8 cellular contexts compared by ENCODE assay signal in the genomic region with DNA sequence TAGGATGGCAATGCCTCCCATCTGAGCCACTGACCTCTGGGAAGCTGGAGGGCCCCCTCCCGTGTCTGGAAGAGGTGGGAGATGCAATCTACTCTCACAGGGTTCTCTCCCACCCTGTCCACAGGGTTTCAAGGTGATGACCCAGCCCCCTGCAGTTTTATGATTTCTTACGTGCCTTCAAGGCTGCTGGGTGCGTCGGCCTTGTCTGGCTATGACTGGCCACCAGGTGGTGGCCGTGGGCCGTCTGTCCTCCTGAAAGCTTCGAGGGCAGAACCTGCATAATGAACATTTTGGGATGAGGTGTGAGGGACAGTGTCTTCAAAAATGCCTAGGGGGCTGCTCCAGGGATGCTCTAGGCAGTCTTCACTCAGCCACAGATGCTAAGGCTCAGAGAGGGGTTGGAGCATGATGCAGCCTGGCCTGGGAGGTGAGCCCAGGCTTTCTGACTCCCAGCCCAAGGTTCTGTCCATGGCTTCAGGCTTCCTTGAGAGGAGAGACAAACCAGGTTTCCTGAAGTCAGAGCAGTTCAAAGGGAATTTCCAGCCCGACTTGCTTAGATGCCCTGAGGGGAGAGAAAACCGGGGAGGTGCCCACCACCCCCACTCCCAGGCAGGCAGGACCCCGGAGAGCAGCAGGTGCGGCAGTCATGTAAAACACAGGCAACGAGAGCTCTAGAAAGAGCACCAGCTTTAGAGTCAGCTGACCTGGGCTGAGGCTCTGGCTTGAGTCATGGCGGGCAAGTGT. TPM values are rescaled to one million over a fixed set of nuclear protein-coding genes. Genes with fewer than 3 reads are reported as not detected.
A peak's percentile ranks its signal among the peaks of the same experiment; 100 is the strongest.
DNase-seq lines count a peak whose midpoint lies in the region; ATAC-seq, FAIRE-seq and TF ChIP-seq lines count a peak whose summit lies in the region.

No MANE protein-coding gene starts in this region.

- no peak for TF ChIP-seq POLR2A in GM12891 (IDR thresholded peaks at IDR 0.05; ENCODE audit: low read depth, low read length)

- peak; percentile 91 for FAIRE-seq in GM12891 (lab: Jason Lieb, UNC)

- no peaks in the 10 kb centered on the region for H3K4me1 ChIP-seq in mucosa of descending colon (ENCODE audit: low read depth)

- H3K27me3 ChIP-seq in BJ (ENCODE audit: control insufficient read depth, insufficient read depth, low read length) (0 out of 2 replicates have a peak, but pooled peaks cover 1% of the 10 kb centered on the region), dorsolateral prefrontal cortex (no peaks in the 10 kb centered on the region)

- CTCF ChIA-PET in BJ (lab: Yijun Ruan, JAX) = interaction anchor here (0.7 to 6.7 kb wide), 32 partner anchors 8 to 520 kb away, joined by 3 to 72 read pairs (median 3); a partner anchor contains a TSS

- ATAC-seq in mucosa of descending colon (peak; percentile 65), GM18870 (IDR thresholded peaks at IDR 0.05; ENCODE audit: unreplicated experiment) (no peak)

- POLR2A ChIA-PET in BJ (lab: Charles Lee) = no interaction called here

- no peaks in the 10 kb centered on the region for H3K9me3 ChIP-seq in mucosa of descending colon

- TF ChIP-seq CTCF in BJ (IDR thresholded peaks at IDR 0.05; ENCODE audit: insufficient read depth, low read depth, low read length) = peak; percentile 92
- peak; percentile 41 to 87 (median 77) for TF ChIP-seq CTCF in dorsolateral prefrontal cortex (IDR thresholded peaks at IDR 0.05 in 54 of 56, conservative IDR thresholded peaks at IDR 0.05 in 2 of 56; ENCODE audit: low read depth in 1 of 56, partially characterized antibody in 56 of 56)
- peak; percentile 42 for TF ChIP-seq CTCF in mucosa of descending colon (IDR thresholded peaks at IDR 0.05)

- intact Hi-C loops in dorsolateral prefrontal cortex (cut with DNase I) (loop anchor here (2.0 to 10.0 kb wide), 2 partner anchors 177 to 247 kb away; no protein-coding TSS in a partner anchor), mucosa of descending colon (cut with DNase I, micrococcal nuclease) (loop anchor here in 1 of 2 donors (10.0 kb wide), 1 partner anchor 177 kb away; no protein-coding TSS in a partner anchor)

- DNase-seq in BJ (ENCODE audit: low read depth) = no peak
- peak; percentile 43 for DNase-seq in GM12891 (ENCODE audit: insufficient read length, low spot score)
- peak; percentile 11 for DNase-seq in NOMO-1 treated with dmso at 0.1 percent for 144 hours (lab: John Stamatoyannopoulos, UW; ENCODE audit: unreplicated experiment)
- peak in 3 of 10 donors; percentile 45 to 70 (median 58) for DNase-seq in dorsolateral prefrontal cortex
- peak in 1 of 3 donors; percentile 47 for DNase-seq in mucosa of descending colon
- no peak for DNase-seq in activated CD4-positive, alpha-beta T cell treated with anti-CD3 and anti-CD28 coated beads, Interleukin-2, amount 50 U/mL, for 48 hours
- DNase-seq in GM19238 (ENCODE audit: insufficient read length, low spot score) = no peak

- H3K36me3 ChIP-seq in BJ (ENCODE audit: control insufficient read depth, insufficient read depth, low read length) (no peaks in the 10 kb centered on the region), mucosa of descending colon (ENCODE audit: low read depth) (no peaks in the 10 kb centered on the region)

- no peak overlapping the region for H3K4me3 ChIP-seq in BJ (ENCODE audit: low read depth, low read length)
- H3K4me3 ChIP-seq in dorsolateral prefrontal cortex = no peak overlapping the region
- no peak overlapping the region for H3K4me3 ChIP-seq in mucosa of descending colon

- H3K27ac ChIP-seq in dorsolateral prefrontal cortex = peak overlapping the region in 5 of 59 donors; percentile 15 to 48 (median 24)

TF ChIP-seq in GM12891, 5 proteins besides CTCF, POLR2A, EP300 and RAD21:
- TF ChIP-seq POLR2AphosphoS5 (IDR thresholded peaks at IDR 0.05; ENCODE audit: low read depth, low read length) (no peak), PAX5 (IDR thresholded peaks at IDR 0.05; ENCODE audit: insufficient read depth, low read length, severe bottlenecking) (no peak), SPI1 (IDR thresholded peaks at IDR 0.05; ENCODE audit: low read depth, low read length) (no peak), POU2F2 (IDR thresholded peaks at IDR 0.05; ENCODE audit: low read depth, low read length) (no peak), TAF1 (IDR thresholded peaks at IDR 0.05; ENCODE audit: low read depth, low read length) (no peak)

RNA-seq across cellular contexts. Expression of a gene that starts 18.7 kb away (rescaled TPM):
- polyA plus RNA-seq in BJ (2011; rRNA removed) = 1.8 and 4.2 TPM in 2 replicates
- 0.72 and 1.2 TPM in 2 replicates for polyA minus RNA-seq in BJ (2011; rRNA and poly(A)+ RNA removed)
- polyA plus RNA-seq in GM12891 (2012; ENCODE audit: low read depth, missing spikeins) = 43.9 TPM
- 10 to 100 TPM in 20 of 120 experiments, 1 to 10 TPM in 100; 1.0 to 28.7 (median 6.0) TPM for total RNA-seq in dorsolateral prefrontal cortex
- total RNA-seq in mucosa of descending colon = 10 to 100 TPM; 32.2 to 69.0 (median 55.4) TPM

RNA-seq across cellular contexts. Expression of a gene that starts 36.4 kb away (rescaled TPM):
- 35.6 and 45.5 TPM in 2 replicates for polyA plus RNA-seq in BJ (2011; rRNA removed)
- 64.2 and 76.3 TPM in 2 replicates for polyA minus RNA-seq in BJ (2011; rRNA and poly(A)+ RNA removed)
- polyA plus RNA-seq in GM12891 (2012; ENCODE audit: low read depth, missing spikeins) = 36.3 TPM
- total RNA-seq in dorsolateral prefrontal cortex (10 to 100 TPM in 52 of 120 experiments, 1 to 10 TPM in 68; 3.9 to 18.5 (median 9.6) TPM), mucosa of descending colon (10 to 100 TPM in 2 of 3 donors, 1 to 10 TPM in 1; 8.9 to 22.6 (median 13.3) TPM)

Comparison
In these comparisons a context has a peak if more than half of its experiments do, and no peak if none do; other contexts are left out.
1. DNase-seq: peak in GM12891 (single experiment) and NOMO-1 treated with dmso at 0.1 percent for 144 hours (single experiment); none in BJ (single experiment), activated CD4-positive, alpha-beta T cell treated with anti-CD3 and anti-CD28 coated beads, Interleukin-2, amount 50 U/mL, for 48 hours (0 of 2) and GM19238 (single experiment).
2. CTCF ChIP-seq: peak in every context shown above with its lines; median percentile 92 in BJ; 77 in dorsolateral prefrontal cortex; 42 in mucosa of descending colon.